ENCODE assay signal across 8 cellular contexts in the genomic region with DNA sequence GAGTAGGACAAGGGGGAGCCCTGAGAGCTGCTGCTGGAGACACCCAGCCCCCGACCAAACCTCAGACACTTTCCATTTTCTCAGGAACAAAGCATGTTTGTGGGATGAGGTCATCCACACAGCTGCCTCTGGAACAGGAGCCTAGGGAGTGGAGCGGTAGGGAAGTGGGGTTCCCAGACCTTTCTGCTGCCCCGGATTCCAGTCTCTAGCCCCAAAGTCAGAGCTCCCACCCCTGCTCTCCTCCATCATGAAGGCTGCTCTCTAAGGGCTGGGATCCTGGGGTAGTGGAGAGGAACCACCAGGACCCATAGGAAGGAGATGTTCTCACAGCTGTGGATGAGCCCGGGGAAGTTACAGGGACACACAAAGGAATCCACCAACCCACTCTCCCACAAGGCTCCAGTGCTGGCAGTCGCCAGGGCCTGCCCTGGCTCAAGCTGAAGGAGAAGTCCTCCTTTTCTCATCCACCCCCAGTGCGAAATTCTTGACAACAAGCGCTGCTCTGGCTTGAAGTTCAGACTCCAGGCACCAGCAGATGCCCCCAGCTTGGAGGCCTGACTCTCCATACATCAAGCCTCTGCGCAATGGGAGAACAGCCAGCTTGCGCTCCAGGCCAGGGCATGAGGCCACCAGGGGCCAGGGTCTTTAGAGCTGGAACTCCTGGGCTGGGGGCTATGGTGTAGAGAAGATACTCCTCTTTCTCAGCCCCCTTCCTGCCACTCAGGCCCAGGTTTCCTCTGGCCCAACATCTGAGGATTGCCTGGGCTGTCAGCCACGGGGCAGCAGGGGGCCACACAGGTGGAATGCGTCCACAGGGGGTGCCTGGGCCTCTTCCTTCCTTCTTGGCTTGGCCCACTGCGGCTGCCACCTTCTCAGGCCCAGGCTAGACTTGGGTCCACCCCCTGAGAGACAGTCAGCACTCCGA. TPM values are rescaled to one million over a fixed set of nuclear protein-coding genes. Genes with fewer than 3 reads are reported as not detected.
DNase-seq lines count a peak whose midpoint lies in the region; ATAC-seq and TF ChIP-seq lines count a peak whose summit lies in the region.

No MANE protein-coding gene starts in this region.

- peaks cover 4 to 30% (median 9%) of the 10 kb centered on the region in 4 donors for H3K4me1 ChIP-seq in liver (ENCODE audit: control insufficient read depth in 4 of 4, insufficient read depth in 4 of 4, low read length in 3 of 4)
- H3K4me1 ChIP-seq in upper lobe of left lung: peaks cover 57 to 92% (median 78%) of the 10 kb centered on the region in 4 donors

- no peaks in the 10 kb centered on the region for H3K27me3 Mint-ChIP-seq in chondrocyte (ENCODE audit: low read depth)

- H3K27ac ChIP-seq in liver (ENCODE audit: low read depth in 1 of 2, low read length in 2 of 2): peak overlapping the region; percentile 72 to 82
- H3K27ac ChIP-seq in upper lobe of left lung: peak overlapping the region; percentile 79 to 92 (median 90)

- no peaks in the 10 kb centered on the region for H3K9me3 Mint-ChIP-seq in chondrocyte (ENCODE audit: low read depth)

- DNase-seq in 8988T (peak; percentile 49), LHCN-M2 (ENCODE audit: low read depth) (peak; percentile 97), chondrocyte (ENCODE audit: low spot score) (no peak), upper lobe of left lung (no peak), cerebellar cortex (ENCODE audit: low spot score) (no peak), occipital lobe (lab: John Stamatoyannopoulos, UW) (no peak)

- peaks cover 68% of the 10 kb centered on the region for H3K4me1 Mint-ChIP-seq in chondrocyte (ENCODE audit: low read depth)

- ATAC-seq in upper lobe of left lung (ENCODE audit: low FRiP score in 2 of 2) (peak in 1 of 2 donors; percentile 48), HG02970 (IDR thresholded peaks at IDR 0.05; ENCODE audit: low FRiP score, unreplicated experiment) (no peak)

- H3K27ac Mint-ChIP-seq in chondrocyte (ENCODE audit: unreplicated experiment): peak overlapping the region; percentile 99

- peaks cover 0 to 6% (median 0%) of the 10 kb centered on the region in 4 donors for H3K36me3 ChIP-seq in liver (ENCODE audit: control insufficient read depth in 4 of 4, insufficient read depth in 3 of 4, low read depth in 1 of 4, low read length in 3 of 4)
- peaks cover 0 to 21% (median 7%) of the 10 kb centered on the region in 4 donors for H3K36me3 ChIP-seq in upper lobe of left lung

- no peak for TF ChIP-seq EP300 in upper lobe of left lung (IDR thresholded peaks at IDR 0.05)

- no peak for TF ChIP-seq POLR2A in upper lobe of left lung (IDR thresholded peaks at IDR 0.05)

- H3K4me3 Mint-ChIP-seq in chondrocyte (ENCODE audit: unreplicated experiment): peak overlapping the region; percentile 65

- TF ChIP-seq RAD21 in liver (IDR thresholded peaks at IDR 0.05): no peak

- H3K27me3 ChIP-seq in liver (ENCODE audit: control insufficient read depth in 4 of 4, insufficient read depth in 4 of 4, low read length in 3 of 4) (no peaks in the 10 kb centered on the region), upper lobe of left lung (no peaks in the 10 kb centered on the region)

- TF ChIP-seq CTCF in chondrocyte (IDR thresholded peaks at IDR 0.05): no peak
- TF ChIP-seq CTCF in liver (IDR thresholded peaks at IDR 0.05; ENCODE audit: low read depth, low read length, missing input control): no peak
- TF ChIP-seq CTCF in upper lobe of left lung (IDR thresholded peaks at IDR 0.05): no peak

- no peaks in the 10 kb centered on the region for H3K9me3 ChIP-seq in liver (ENCODE audit: control insufficient read depth in 4 of 4, low read length in 3 of 4)
- H3K9me3 ChIP-seq in upper lobe of left lung: no peaks in the 10 kb centered on the region

- H3K4me3 ChIP-seq in liver (ENCODE audit: low read depth in 1 of 3, low read length in 3 of 3) (no peak overlapping the region), upper lobe of left lung (peak overlapping the region in 1 of 4 donors; percentile 11)

- 69% methylated on average over 13 of the region's 13 CpGs for WGBS in liver
- WGBS in upper lobe of left lung, 2 donors: 46 to 51% methylated on average over 5 to 13 of the region's 13 CpGs

- H3K9ac ChIP-seq in liver (ENCODE audit: low read depth in 1 of 2, low read length in 2 of 2): no peak overlapping the region

- peaks cover 16% of the 10 kb centered on the region for H3K36me3 Mint-ChIP-seq in chondrocyte (ENCODE audit: low read depth)

TF ChIP-seq in liver, 16 proteins besides CTCF, POLR2A, EP300 and RAD21:
- TF ChIP-seq RXRA (IDR thresholded peaks at IDR 0.05): no peak
- TF ChIP-seq, protein P1, sequence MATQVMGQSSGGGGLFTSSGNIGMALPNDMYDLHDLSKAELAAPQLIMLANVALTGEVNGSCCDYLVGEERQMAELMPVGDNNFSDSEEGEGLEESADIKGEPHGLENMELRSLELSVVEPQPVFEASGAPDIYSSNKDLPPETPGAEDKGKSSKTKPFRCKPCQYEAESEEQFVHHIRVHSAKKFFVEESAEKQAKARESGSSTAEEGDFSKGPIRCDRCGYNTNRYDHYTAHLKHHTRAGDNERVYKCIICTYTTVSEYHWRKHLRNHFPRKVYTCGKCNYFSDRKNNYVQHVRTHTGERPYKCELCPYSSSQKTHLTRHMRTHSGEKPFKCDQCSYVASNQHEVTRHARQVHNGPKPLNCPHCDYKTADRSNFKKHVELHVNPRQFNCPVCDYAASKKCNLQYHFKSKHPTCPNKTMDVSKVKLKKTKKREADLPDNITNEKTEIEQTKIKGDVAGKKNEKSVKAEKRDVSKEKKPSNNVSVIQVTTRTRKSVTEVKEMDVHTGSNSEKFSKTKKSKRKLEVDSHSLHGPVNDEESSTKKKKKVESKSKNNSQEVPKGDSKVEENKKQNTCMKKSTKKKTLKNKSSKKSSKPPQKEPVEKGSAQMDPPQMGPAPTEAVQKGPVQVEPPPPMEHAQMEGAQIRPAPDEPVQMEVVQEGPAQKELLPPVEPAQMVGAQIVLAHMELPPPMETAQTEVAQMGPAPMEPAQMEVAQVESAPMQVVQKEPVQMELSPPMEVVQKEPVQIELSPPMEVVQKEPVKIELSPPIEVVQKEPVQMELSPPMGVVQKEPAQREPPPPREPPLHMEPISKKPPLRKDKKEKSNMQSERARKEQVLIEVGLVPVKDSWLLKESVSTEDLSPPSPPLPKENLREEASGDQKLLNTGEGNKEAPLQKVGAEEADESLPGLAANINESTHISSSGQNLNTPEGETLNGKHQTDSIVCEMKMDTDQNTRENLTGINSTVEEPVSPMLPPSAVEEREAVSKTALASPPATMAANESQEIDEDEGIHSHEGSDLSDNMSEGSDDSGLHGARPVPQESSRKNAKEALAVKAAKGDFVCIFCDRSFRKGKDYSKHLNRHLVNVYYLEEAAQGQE (IDR thresholded peaks at IDR 0.05): no peak
- TF ChIP-seq JUND (IDR thresholded peaks at IDR 0.05): peak in 1 of 2 donors; percentile 19
- TF ChIP-seq YY1 (IDR thresholded peaks at IDR 0.05): no peak
- TF ChIP-seq FOXA1 (IDR thresholded peaks at IDR 0.05): no peak
- no peak for TF ChIP-seq TAF1 (conservative IDR thresholded peaks at IDR 0.05)
- TF ChIP-seq ATF3 (IDR thresholded peaks at IDR 0.05): no peak

RNA-seq across cellular contexts. Expression of gene FHL3, which starts 4.5 kb away (rescaled TPM):
- total RNA-seq in LHCN-M2 (2014; rRNA removed) (37.3 and 39.0 TPM in 2 replicates), chondrocyte (57.9 to 72.6 TPM (median 58.9 TPM) in 3 replicates), liver (1 to 10 TPM; 2.7 to 4.2 TPM), upper lobe of left lung (10 to 100 TPM in 5 of 6 donors, 1 to 10 TPM in 1; 9.5 to 25.8 (median 18.6) TPM), occipital lobe (4.1 TPM)
- 51.4 TPM for polyA plus RNA-seq in LHCN-M2 (2012)
- polyA plus RNA-seq in liver: 1 to 10 TPM; 1.7 to 2.9 TPM

RNA-seq across cellular contexts. Expression of gene SF3A3, which starts 11.0 kb away (rescaled TPM):
- total RNA-seq in LHCN-M2 (2014; rRNA removed): 86.7 and 96.1 TPM in 2 replicates
- polyA plus RNA-seq in LHCN-M2 (2012): 63.9 TPM
- total RNA-seq in chondrocyte: 45.6 to 60.4 TPM (median 46.2 TPM) in 3 replicates
- total RNA-seq in liver: 10 to 100 TPM; 30.2 to 39.6 TPM
- 10 to 100 TPM; 16.6 to 21.2 TPM for polyA plus RNA-seq in liver
- total RNA-seq in upper lobe of left lung: 10 to 100 TPM; 36.5 to 80.7 (median 42.8) TPM
- 53.5 TPM for total RNA-seq in occipital lobe

RNA-seq across cellular contexts. Expression of gene UTP11, which starts 11.7 kb away (rescaled TPM):
- total RNA-seq in LHCN-M2 (2014; rRNA removed) (100 and 107 TPM in 2 replicates), chondrocyte (26.4 to 35.6 TPM (median 32.3 TPM) in 3 replicates), liver (10 to 100 TPM; 11.0 to 17.8 TPM), upper lobe of left lung (10 to 100 TPM in 5 of 6 donors, 1 to 10 TPM in 1; 8.4 to 53.4 (median 25.4) TPM), occipital lobe (52.9 TPM)
- 33.8 TPM for polyA plus RNA-seq in LHCN-M2 (2012)
- polyA plus RNA-seq in liver: 10 to 100 TPM; 11.0 to 12.6 TPM

RNA-seq across cellular contexts. Expression of gene POU3F1, which starts 45.8 kb away (rescaled TPM):
- total RNA-seq in LHCN-M2 (2014; rRNA removed): not detected in 2 replicates
- 0.04 TPM for polyA plus RNA-seq in LHCN-M2 (2012)
- 1.3 to 11.7 TPM (median 1.6 TPM) in 3 replicates for total RNA-seq in chondrocyte
- total RNA-seq in liver: not detected
- not detected for polyA plus RNA-seq in liver
- 1 to 10 TPM in 1 of 6 donors, under 1 TPM in 1, not detected in 4; 0.40 to 1.0 TPM for total RNA-seq in upper lobe of left lung
- total RNA-seq in occipital lobe: 9.4 TPM

RNA-seq across cellular contexts. Expression of gene INPP5B, which starts 53.9 kb away (rescaled TPM):
- total RNA-seq in LHCN-M2 (2014; rRNA removed): 20.1 and 22.7 TPM in 2 replicates
- polyA plus RNA-seq in LHCN-M2 (2012): 10.4 TPM
- total RNA-seq in chondrocyte: 18.7 to 21.2 TPM (median 20.6 TPM) in 3 replicates
- total RNA-seq in liver: 10 to 100 TPM; 21.3 to 30.9 TPM
- 1 to 10 TPM; 5.0 to 5.9 TPM for polyA plus RNA-seq in liver
- total RNA-seq in upper lobe of left lung: 100 to 1,000 TPM in 1 of 6 donors, 10 to 100 TPM in 5; 25.8 to 201 (median 44.1) TPM
- total RNA-seq in occipital lobe: 16.7 TPM

Comparison
In these comparisons a context has a peak if more than half of its experiments do, and no peak if none do; other contexts are left out.
1. DNase-seq: peak in 8988T (single experiment) and LHCN-M2 (single experiment); none in chondrocyte (single experiment), upper lobe of left lung (0 of 2), cerebellar cortex (single experiment) and occipital lobe (single experiment).